In genomic region chr4:53929955-53930798, GRCh38 we compare ENCODE assay signal across 8 cellular contexts.
A peak's percentile ranks its signal among the peaks of the same experiment; 100 is the strongest.
DNase-seq lines count a peak whose midpoint lies in the region; ATAC-seq and TF ChIP-seq lines count a peak whose summit lies in the region.

No MANE protein-coding gene starts in this region.

- 0 out of 2 replicates have a peak, but pooled peaks cover 4% of the 10 kb centered on the region for H3K9me3 Mint-ChIP-seq in WTC11

- ATAC-seq in HG02759 (IDR thresholded peaks at IDR 0.05; ENCODE audit: unreplicated experiment) (peak; percentile 69), WTC11 (peak; percentile 97), HG02981 (IDR thresholded peaks at IDR 0.05; ENCODE audit: unreplicated experiment) (no peak)

- H3K4me3 Mint-ChIP-seq in WTC11, result no peak overlapping the region

- peak; percentile 81 for DNase-seq in GDM1 (lab: John Stamatoyannopoulos, UW)
- DNase-seq in NCI-H2227 treated with DMSO at 0.1 percent for 48 hours (lab: John Stamatoyannopoulos, UW), result peak; percentile 65
- peak; percentile 69 for DNase-seq in WTC11 (ENCODE audit: low spot score)
- peak; percentile 65 for DNase-seq in cerebellum (ENCODE audit: low spot score)
- peak; percentile 94 for DNase-seq in left kidney (ENCODE audit: low read depth, low spot score)
- DNase-seq in stimulated activated CD4-positive, alpha-beta T cell treated with anti-CD3 and anti-CD28 coated beads, Interleukin-4, amount 100 ng/mL, for 4 hours, result peak; percentile 30 to 45

- POLR2A ChIA-PET in WTC11 (lab: Charles Lee), result interaction anchor here (0.7 to 1.5 kb wide), 4 partner anchors 20 to 295 kb away, joined by 3 to 4 read pairs (median 4); no protein-coding TSS in a partner anchor

- H3K27ac Mint-ChIP-seq in WTC11, result no peak overlapping the region

- no peaks in the 10 kb centered on the region for H3K4me1 Mint-ChIP-seq in WTC11

- no peaks in the 10 kb centered on the region for H3K27me3 Mint-ChIP-seq in WTC11 (ENCODE audit: low read depth)

- TF ChIP-seq CTCF in WTC11 (IDR thresholded peaks at IDR 0.05), result peak; percentile 53

- CTCF ChIA-PET in WTC11 (lab: Charles Lee), result interaction anchor here (0.5 to 3.6 kb wide), 46 partner anchors 10 to 734 kb away, joined by 3 to 47 read pairs (median 4); partner anchors contain the start of genes GSX2 and LNX1

- no peaks in the 10 kb centered on the region for H3K36me3 Mint-ChIP-seq in WTC11

TF ChIP-seq in WTC11, 78 proteins besides CTCF, POLR2A, EP300 and RAD21:
- TF ChIP-seq PRRX2 (CRISPR knock-in tag; IDR thresholded peaks at IDR 0.05), result no peak
- TF ChIP-seq ZNF423 (CRISPR knock-in tag; IDR thresholded peaks at IDR 0.05), result no peak
- peak; percentile 82 for TF ChIP-seq USF2 (CRISPR knock-in tag; IDR thresholded peaks at IDR 0.05)
- no peak for TF ChIP-seq AR (CRISPR knock-in tag; IDR thresholded peaks at IDR 0.05)
- peak; percentile 87 for TF ChIP-seq MAX (CRISPR knock-in tag; IDR thresholded peaks at IDR 0.05)
- no peak for TF ChIP-seq NFE2L1 (CRISPR knock-in tag; IDR thresholded peaks at IDR 0.05)
- 0 out of 2 replicates have a peak, but pooled peaks have one; percentile 48 for TF ChIP-seq HMGXB4 (CRISPR knock-in tag; IDR thresholded peaks at IDR 0.05)
- no peak for TF ChIP-seq CDX4 (CRISPR knock-in tag; IDR thresholded peaks at IDR 0.05; ENCODE audit: borderline replicate concordance)
- TF ChIP-seq ERG (CRISPR knock-in tag; IDR thresholded peaks at IDR 0.05), result no peak
- no peak for TF ChIP-seq NFATC4 (CRISPR knock-in tag; IDR thresholded peaks at IDR 0.05)
- peak; percentile 69 for TF ChIP-seq USF1 (CRISPR knock-in tag; IDR thresholded peaks at IDR 0.05)

Comparison
In these comparisons a context has a peak if more than half of its experiments do, and no peak if none do; other contexts are left out.
1. DNase-seq: peak in every context shown above with its lines; median percentile 94 in left kidney; 81 in GDM1; 69 in WTC11; 65 in NCI-H2227 treated with DMSO at 0.1 percent for 48 hours; 65 in cerebellum; 38 in stimulated activated CD4-positive, alpha-beta T cell treated with anti-CD3 and anti-CD28 coated beads, Interleukin-4, amount 100 ng/mL, for 4 hours.